Comparison of ENCODE assay signal across 15 cellular contexts in genomic region chr2:199329466-199329865, GRCh38.
"Had no signal": no experiment of that assay in that cellular context is flagged by ENCODE, and none has a peak within 500 bp of the region (broad histone marks: within the 10 kb centered on the region; RNA-seq: fewer than 3 reads in every experiment).

No MANE protein-coding gene starts in this region.

- H3K27me3 Mint-ChIP-seq: activated naive CD4-positive, alpha-beta T cell treated with anti-CD3 and anti-CD28 coated beads, Interleukin-2, amount 10 ng/mL, durations not matched to agents 7 days and 5 days had no signal

- H3K4me3 ChIP-seq: ascending aorta, lung, pancreas, thoracic aorta had no signal

- H3K4me3 Mint-ChIP-seq: activated naive CD4-positive, alpha-beta T cell treated with anti-CD3 and anti-CD28 coated beads, Interleukin-2, amount 10 ng/mL, durations not matched to agents 7 days and 5 days; neural crest cell had no signal

- H3K9me3 Mint-ChIP-seq: activated naive CD4-positive, alpha-beta T cell treated with anti-CD3 and anti-CD28 coated beads, Interleukin-2, amount 10 ng/mL, durations not matched to agents 7 days and 5 days; activated T-helper 2 cell treated with anti-CD3 and anti-CD28 coated beads, Interferon-gamma antibody, Interleukin-2, Interleukin-4, amounts not matched to agents 10 μg/mL and 5 μg/mL and 100 μg/mL, durations not matched to agents 14 hours and 24 hours and 36 hours; neural crest cell had no signal

- H3K4me1 Mint-ChIP-seq: activated naive CD4-positive, alpha-beta T cell treated with anti-CD3 and anti-CD28 coated beads, Interleukin-2, amount 10 ng/mL, durations not matched to agents 7 days and 5 days; neural crest cell had no signal

- ATAC-seq: pancreas had no signal

- H3K27ac Mint-ChIP-seq: activated naive CD4-positive, alpha-beta T cell treated with anti-CD3 and anti-CD28 coated beads, Interleukin-2, amount 10 ng/mL, durations not matched to agents 7 days and 5 days; activated T-helper 2 cell treated with anti-CD3 and anti-CD28 coated beads, Interferon-gamma antibody, Interleukin-2, Interleukin-4, amounts not matched to agents 10 μg/mL and 5 μg/mL and 100 μg/mL, durations not matched to agents 14 hours and 24 hours and 36 hours had no signal

- DNase-seq: activated CD4-positive, alpha-beta T cell treated with anti-CD3 and anti-CD28 coated beads, Interleukin-2, amount 50 U/mL, for 48 hours; activated naive CD4-positive, alpha-beta T cell treated with anti-CD3 and anti-CD28 coated beads, Interleukin-2, amount 10 ng/mL, durations not matched to agents 7 days and 5 days; central memory CD4-positive, alpha-beta T cell; cortex of kidney; effector CD8-positive, alpha-beta T cell; islet precursor cell; pancreas; stimulated activated CD4-positive, alpha-beta T cell treated with anti-CD3 and anti-CD28 coated beads, Interleukin-1b, Interleukin-23, amount 100 ng/mL, for 48 hours; T-helper 1 cell; T1000 had no signal

- H3K4me1 ChIP-seq: ascending aorta, pancreas had no signal

- H3K9me3 ChIP-seq: ascending aorta, pancreas, thoracic aorta had no signal

- H3K36me3 ChIP-seq: pancreas, thoracic aorta had no signal

- H3K27me3 ChIP-seq: ascending aorta, pancreas had no signal

- H3K36me3 Mint-ChIP-seq: activated naive CD4-positive, alpha-beta T cell treated with anti-CD3 and anti-CD28 coated beads, Interleukin-2, amount 10 ng/mL, durations not matched to agents 7 days and 5 days had no signal

- H3K27ac ChIP-seq: ascending aorta, pancreas, thoracic aorta had no signal
